In the genomic region with DNA sequence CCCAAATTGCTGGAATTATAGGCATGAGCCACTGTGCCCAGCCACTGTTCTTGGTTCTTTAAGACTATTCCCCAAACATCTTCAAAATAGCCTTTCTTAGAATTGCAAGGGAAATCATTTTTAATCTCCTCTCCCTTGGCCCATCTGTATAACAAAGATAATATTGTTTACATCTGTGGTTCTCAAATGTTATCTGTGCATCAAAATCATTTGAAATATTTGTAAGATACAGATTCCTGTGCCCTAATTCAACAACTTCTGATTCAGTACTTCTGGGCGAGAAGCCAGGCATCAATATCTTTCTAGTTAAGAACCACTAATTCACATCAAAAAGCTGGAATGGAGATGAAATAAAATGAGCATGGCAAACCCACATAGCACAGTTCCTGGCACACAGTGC, we compare ENCODE assay signal across 19 cellular contexts.
"Had no signal": no experiment of that assay in that cellular context is flagged by ENCODE, and none has a peak within 500 bp of the region (broad histone marks: within the 10 kb centered on the region; RNA-seq: fewer than 3 reads in every experiment).

No MANE protein-coding gene starts in this region.

- H3K4me3 ChIP-seq: gastrocnemius medialis, ovary, prostate gland, right atrium auricular region, thyroid gland had no signal

- DNase-seq: activated effector memory CD4-positive, alpha-beta T cell treated with Interleukin-2 at 50 U/mL for 16 hours; activated naive CD4-positive, alpha-beta T cell treated with anti-CD3 and anti-CD28 coated beads for 36 hours; activated naive CD8-positive, alpha-beta T cell treated with anti-CD3 and anti-CD28 coated beads, Interleukin-2, amount 10 ng/mL, durations not matched to agents 7 days and 5 days; activated T-cell treated with anti-CD3 and anti-CD28 coated beads, Interleukin-2, amount 50 U/mL, for 48 hours; caudate nucleus; dermis blood vessel endothelial cell; effector CD8-positive, alpha-beta T cell; erythroblast; gastrocnemius medialis; hippocampal formation; midbrain; ovary; stimulated activated CD4-positive, alpha-beta T cell treated with anti-CD3 and anti-CD28 coated beads, Interleukin-4, amount 100 ng/mL, for 24 hours; stimulated activated naive CD4-positive, alpha-beta T cell treated with Interleukin-2 at 50 U/mL for 16 hours; substantia nigra; thyroid gland had no signal

- ATAC-seq: gastrocnemius medialis; natural killer cell treated with Interleukin-12 subunit alpha and Interleukin-12 subunit beta and Interleukin-15 and Interleukin-18, amount 100 ng/mL, for 72 hours had no signal

- H3K27me3 ChIP-seq: gastrocnemius medialis, ovary, right atrium auricular region, thyroid gland had no signal

- H3K36me3 ChIP-seq: gastrocnemius medialis, ovary, prostate gland, right atrium auricular region, thyroid gland had no signal

- H3K4me1 ChIP-seq: prostate gland, right atrium auricular region, thyroid gland had no signal

- H3K27ac ChIP-seq: gastrocnemius medialis, ovary, prostate gland, right atrium auricular region, thyroid gland had no signal

- H3K9me3 ChIP-seq: gastrocnemius medialis, prostate gland, thyroid gland had no signal
